Comparison of ENCODE assay signal across 28 cellular contexts in genomic region chr15:66524801-66525200, GRCh38. TPM values are rescaled to one million over a fixed set of nuclear protein-coding genes. Genes with fewer than 3 reads are reported as not detected.
"Had no signal": no experiment of that assay in that cellular context is flagged by ENCODE, and none has a peak within 500 bp of the region (broad histone marks: within the 10 kb centered on the region; RNA-seq: fewer than 3 reads in every experiment).

No MANE protein-coding gene starts in this region.

- FAIRE-seq: colon, endometrium, frontal cortex, pancreas had no signal

- H3K4me1 Mint-ChIP-seq: activated naive CD4-positive, alpha-beta T cell treated with anti-CD3 and anti-CD28 coated beads, Interleukin-2, amount 50 U/mL, for 24 hours; activated naive CD8-positive, alpha-beta T cell treated with anti-CD3 and anti-CD28 coated beads, Interleukin-2, amount 50 U/mL, for 24 hours; activated T-helper 17 cell treated with anti-CD3 and anti-CD28 coated beads, Interleukin-2, amount 50 U/mL, for 72 hours; naive B cell; nephron progenitor cell had no signal

- H3K27me3 Mint-ChIP-seq: activated naive CD4-positive, alpha-beta T cell treated with anti-CD3 and anti-CD28 coated beads, Interleukin-2, amount 50 U/mL, for 24 hours; activated naive CD8-positive, alpha-beta T cell treated with anti-CD3 and anti-CD28 coated beads, Interleukin-2, amount 50 U/mL, for 24 hours; activated T-cell treated with anti-CD3 and anti-CD28 coated beads, Interleukin-2, amount 50 U/mL, for 24 hours; activated T-helper 17 cell treated with anti-CD3 and anti-CD28 coated beads, Interleukin-2, amount 50 U/mL, for 72 hours; naive B cell; T-helper 17 cell had no signal

- H3K27ac Mint-ChIP-seq: activated naive CD4-positive, alpha-beta T cell treated with anti-CD3 and anti-CD28 coated beads, Interleukin-2, amount 50 U/mL, for 24 hours; activated naive CD8-positive, alpha-beta T cell treated with anti-CD3 and anti-CD28 coated beads, Interleukin-2, amount 50 U/mL, for 24 hours; activated T-cell treated with anti-CD3 and anti-CD28 coated beads, Interleukin-2, amount 50 U/mL, for 24 hours; activated T-helper 17 cell treated with anti-CD3 and anti-CD28 coated beads, Interleukin-2, amount 50 U/mL, for 72 hours; nephron progenitor cell; T-helper 17 cell had no signal

- H3K4me3 Mint-ChIP-seq: activated naive CD4-positive, alpha-beta T cell treated with anti-CD3 and anti-CD28 coated beads, Interleukin-2, amount 50 U/mL, for 24 hours; activated naive CD8-positive, alpha-beta T cell treated with anti-CD3 and anti-CD28 coated beads, Interleukin-2, amount 50 U/mL, for 24 hours; activated T-cell treated with anti-CD3 and anti-CD28 coated beads, Interleukin-2, amount 50 U/mL, for 24 hours; activated T-helper 17 cell treated with anti-CD3 and anti-CD28 coated beads, Interleukin-2, amount 50 U/mL, for 72 hours; nephron progenitor cell; T-helper 17 cell had no signal

- ATAC-seq: activated naive CD8-positive, alpha-beta T cell treated with anti-CD3 and anti-CD28 coated beads, Interleukin-2, amount 50 U/mL, for 24 hours; activated T-helper 17 cell treated with anti-CD3 and anti-CD28 coated beads, Interleukin-2, amount 50 U/mL, for 72 hours; pancreas; psoas muscle; T-helper 17 cell had no signal

- H3K9me3 Mint-ChIP-seq: activated naive CD4-positive, alpha-beta T cell treated with anti-CD3 and anti-CD28 coated beads, Interleukin-2, amount 50 U/mL, for 24 hours; activated naive CD8-positive, alpha-beta T cell treated with anti-CD3 and anti-CD28 coated beads, Interleukin-2, amount 50 U/mL, for 24 hours; activated T-cell treated with anti-CD3 and anti-CD28 coated beads, Interleukin-2, amount 50 U/mL, for 24 hours; activated T-helper 17 cell treated with anti-CD3 and anti-CD28 coated beads, Interleukin-2, amount 50 U/mL, for 72 hours; naive B cell; nephron progenitor cell had no signal

- DNase-seq: activated CD4-positive, alpha-beta T cell treated with anti-CD3 and anti-CD28 coated beads for 1 hour; activated CD4-positive, alpha-beta T cell treated with anti-CD3 and anti-CD28 coated beads, Interleukin-2, amount 50 U/mL, for 48 hours; activated CD8-positive, alpha-beta memory T cell treated with anti-CD3 and anti-CD28 coated beads, Interleukin-2, amount 50 U/mL, for 48 hours; activated gamma-delta T cell treated with Interleukin-2 at 50 U/mL for 16 hours; activated naive CD8-positive, alpha-beta T cell treated with anti-CD3 and anti-CD28 coated beads, Interleukin-2, amount 50 U/mL, for 24 hours; activated T-cell treated with anti-CD3 and anti-CD28 coated beads, Interleukin-2, amount 50 U/mL, for 24 hours; effector CD8-positive, alpha-beta T cell; esophagus squamous epithelium; glutamatergic neuron; islet precursor cell; left ventricle myocardium inferior; naive B cell; nephron progenitor cell; pancreas; psoas muscle; stimulated activated CD4-positive, alpha-beta T cell treated with anti-CD3 and anti-CD28 coated beads, Interleukin-1b, Interleukin-23, amount 100 ng/mL, for 48 hours; stimulated activated naive CD4-positive, alpha-beta T cell treated with Interleukin-2 at 50 U/mL for 16 hours; T-helper 17 cell; T1000 had no signal

RNA-seq across cellular contexts. Expression of gene LCTL, which starts 41.0 kb away (rescaled TPM):
- total RNA-seq: activated T-helper 17 cell treated with anti-CD3 and anti-CD28 coated beads, Interleukin-2, amount 50 U/mL, for 72 hours; dermis microvascular lymphatic vessel endothelial cell; esophagus squamous epithelium; left ventricle myocardium inferior; lung; pancreas; psoas muscle; right atrium auricular region; T-helper 17 cell; ureter had no signal
